ENCODE assay signal across 13 cellular contexts in genomic region chr1:15344800-15345710, GRCh38.
DNase-seq lines count a peak whose midpoint lies in the region; ATAC-seq, FAIRE-seq and TF ChIP-seq lines count a peak whose summit lies in the region.
"Had no signal": no experiment of that assay in that cellular context is flagged by ENCODE, and none has a peak within 500 bp of the region (broad histone marks: within the 10 kb centered on the region; RNA-seq: fewer than 3 reads in every experiment).

No MANE protein-coding gene starts in this region.

- H3K9me3 Mint-ChIP-seq in CD14-positive monocyte = peaks cover 0 to 2% (median 0%) of the 10 kb centered on the region in 7 donors
- H3K9me3 Mint-ChIP-seq in activated CD8-positive, alpha-beta T cell treated with anti-CD3 and anti-CD28 coated beads, Interleukin-2, amount 10 ng/mL, durations not matched to agents 7 days and 5 days (ENCODE audit: insufficient read depth) = no peaks in the 10 kb centered on the region
- H3K9me3 Mint-ChIP-seq in naive thymus-derived CD8-positive, alpha-beta T cell = no peaks in the 10 kb centered on the region
- H3K9me3 Mint-ChIP-seq: activated naive CD8-positive, alpha-beta T cell treated with anti-CD3 and anti-CD28 coated beads, Interleukin-2, amount 50 U/mL, for 24 hours; CD4-positive, alpha-beta T cell had no signal

- peaks cover 66% of the 10 kb centered on the region for H3K4me1 Mint-ChIP-seq in CD14-positive monocyte
- H3K4me1 Mint-ChIP-seq in activated CD8-positive, alpha-beta T cell treated with anti-CD3 and anti-CD28 coated beads, Interleukin-2, amount 10 ng/mL, durations not matched to agents 7 days and 5 days (ENCODE audit: low read depth) = peaks cover 78% of the 10 kb centered on the region
- peaks cover 4 to 58% (median 17%) of the 10 kb centered on the region in 4 donors for H3K4me1 Mint-ChIP-seq in naive thymus-derived CD8-positive, alpha-beta T cell

- H3K27me3 Mint-ChIP-seq in CD14-positive monocyte (ENCODE audit: low read depth in 3 of 3) = peaks cover 2 to 17% (median 4%) of the 10 kb centered on the region in 3 donors
- peaks cover 3% of the 10 kb centered on the region for H3K27me3 Mint-ChIP-seq in activated CD8-positive, alpha-beta T cell treated with anti-CD3 and anti-CD28 coated beads, Interleukin-2, amount 10 ng/mL, durations not matched to agents 7 days and 5 days (ENCODE audit: low read depth)
- peaks cover 16 to 68% (median 35%) of the 10 kb centered on the region in 5 donors for H3K27me3 Mint-ChIP-seq in naive thymus-derived CD8-positive, alpha-beta T cell

- H3K79me2 ChIP-seq in keratinocyte (ENCODE audit: control insufficient read depth, insufficient read depth, low read length) = no peaks in the 10 kb centered on the region

- peak overlapping the region; percentile 49 for H3K9ac ChIP-seq in keratinocyte (ENCODE audit: control insufficient read depth, extremely low read depth, insufficient read depth, low read length)

- CTCF ChIA-PET in activated CD8-positive, alpha-beta T cell treated with anti-CD3 and anti-CD28 coated beads, Interleukin-2, amount 10 ng/mL, durations not matched to agents 7 days and 5 days (lab: Charles Lee) = interaction anchor here (1.4 kb wide), 1 partner anchor 22 kb away, joined by 5 read pairs; no protein-coding TSS in a partner anchor

- no peak overlapping the region for H2AFZ ChIP-seq in keratinocyte (ENCODE audit: control insufficient read depth, low read length)

- intact Hi-C loops in CD14-positive monocyte (cut with micrococcal nuclease) = loop anchor here (5.0 kb wide), 2 partner anchors 67 to 87 kb away; no protein-coding TSS in a partner anchor

- no peaks in the 10 kb centered on the region for H3K27me3 ChIP-seq in keratinocyte (ENCODE audit: control insufficient read depth, extremely low read depth, insufficient read depth, low read length)

- dilution Hi-C loops in keratinocyte (cut with MboI; ENCODE audit: extremely low pct_ligation_motif_present, low sequenced_read_pairs) = no loop called here

- H3K9me3 ChIP-seq in keratinocyte (ENCODE audit: control insufficient read depth, low read depth, low read length) = no peaks in the 10 kb centered on the region

- no peaks in the 10 kb centered on the region for H4K20me1 ChIP-seq in keratinocyte (ENCODE audit: control insufficient read depth, extremely low read depth, insufficient read depth, low read length)

- H3K4me3 ChIP-seq in keratinocyte (ENCODE audit: control insufficient read depth in 2 of 3, extremely low read depth in 1 of 3, insufficient read depth in 2 of 3, low read depth in 1 of 3, low read length in 3 of 3) = no peak overlapping the region
- H3K4me3 ChIP-seq: smooth muscle cell had no signal

- peak overlapping the region; percentile 50 for H3K4me2 ChIP-seq in keratinocyte (ENCODE audit: control insufficient read depth, extremely low read depth, insufficient read depth, low read depth, low read length)
- H3K4me2 ChIP-seq: smooth muscle cell had no signal

- H3K27ac Mint-ChIP-seq in CD14-positive monocyte = peak overlapping the region; percentile 87 to 94 (median 93)
- peak overlapping the region; percentile 85 for H3K27ac Mint-ChIP-seq in activated CD8-positive, alpha-beta T cell treated with anti-CD3 and anti-CD28 coated beads, Interleukin-2, amount 10 ng/mL, durations not matched to agents 7 days and 5 days
- H3K27ac Mint-ChIP-seq in naive thymus-derived CD8-positive, alpha-beta T cell = peak overlapping the region in 4 of 10 donors; percentile 12 to 90 (median 65)
- H3K27ac Mint-ChIP-seq: activated naive CD8-positive, alpha-beta T cell treated with anti-CD3 and anti-CD28 coated beads, Interleukin-2, amount 50 U/mL, for 24 hours had no signal

- peak overlapping the region; percentile 65 for H3K27ac ChIP-seq in keratinocyte (ENCODE audit: control insufficient read depth, insufficient read depth, low read length)

- ATAC-seq in activated CD8-positive, alpha-beta T cell treated with anti-CD3 and anti-CD28 coated beads, Interleukin-2, amount 10 ng/mL, durations not matched to agents 7 days and 5 days = no peak
- no peak for ATAC-seq in GM19328 (IDR thresholded peaks at IDR 0.05; ENCODE audit: unreplicated experiment)
- ATAC-seq in naive thymus-derived CD8-positive, alpha-beta T cell = no peak

- POLR2A ChIA-PET in activated CD8-positive, alpha-beta T cell treated with anti-CD3 and anti-CD28 coated beads, Interleukin-2, amount 10 ng/mL, durations not matched to agents 7 days and 5 days (lab: Charles Lee) = interaction anchor here (1.3 kb wide), 1 partner anchor 11 kb away, joined by 4 read pairs; no protein-coding TSS in a partner anchor
- POLR2A ChIA-PET in naive thymus-derived CD8-positive, alpha-beta T cell (lab: Charles Lee) = no interaction called here

- no peaks in the 10 kb centered on the region for H3K9me1 ChIP-seq in keratinocyte (ENCODE audit: control insufficient read depth, extremely low read depth, insufficient read depth, low read length)

- DNase-seq in CD14-positive monocyte (ENCODE audit: low spot score) = no peak
- peak; percentile 73 for DNase-seq in DMS79 (lab: John Stamatoyannopoulos, UW)
- no peak for DNase-seq in activated CD8-positive, alpha-beta T cell treated with anti-CD3 and anti-CD28 coated beads, Interleukin-2, amount 10 ng/mL, durations not matched to agents 7 days and 5 days
- DNase-seq in keratinocyte (ENCODE audit: low read depth, low spot score) = no peak
- DNase-seq in NCI-H128 (lab: John Stamatoyannopoulos, UW; ENCODE audit: unreplicated experiment) = no peak
- DNase-seq in HTR-8/SVneo (ENCODE audit: insufficient read length, low spot score) = no peak
- no peak for DNase-seq in naive thymus-derived CD8-positive, alpha-beta T cell
- DNase-seq: cortex of kidney had no signal

- peaks cover 4 to 6% of the 10 kb centered on the region in 2 donors for H3K36me3 Mint-ChIP-seq in CD14-positive monocyte
- peaks cover 3% of the 10 kb centered on the region for H3K36me3 Mint-ChIP-seq in activated CD8-positive, alpha-beta T cell treated with anti-CD3 and anti-CD28 coated beads, Interleukin-2, amount 10 ng/mL, durations not matched to agents 7 days and 5 days (ENCODE audit: low read depth)
- no peaks in the 10 kb centered on the region for H3K36me3 Mint-ChIP-seq in naive thymus-derived CD8-positive, alpha-beta T cell

- peaks cover 28% of the 10 kb centered on the region for H3K4me1 ChIP-seq in keratinocyte (ENCODE audit: control insufficient read depth, extremely low read depth, insufficient read depth, low read length)

- FAIRE-seq in keratinocyte (lab: Jason Lieb, UNC) = no peak
- FAIRE-seq in HTR-8/SVneo (lab: Jason Lieb, UNC) = no peak

- TF ChIP-seq CTCF in CD14-positive monocyte (IDR thresholded peaks at IDR 0.05) (no peak), keratinocyte (optimal IDR thresholded peaks at IDR 0.05 in 1 of 3, IDR thresholded peaks at IDR 0.05 in 1 of 3, conservative IDR thresholded peaks at IDR 0.05 in 1 of 3; ENCODE audit: extremely low read depth in 1 of 3, insufficient read depth in 2 of 3, low read length in 3 of 3) (no peak)

- H3K36me3 ChIP-seq in keratinocyte (ENCODE audit: control insufficient read depth in 2 of 2, extremely low read depth in 1 of 2, insufficient read depth in 2 of 2, low read length in 2 of 2) = no peaks in the 10 kb centered on the region

- peak overlapping the region; percentile 48 to 85 for H3K4me3 Mint-ChIP-seq in CD14-positive monocyte
- no peak overlapping the region for H3K4me3 Mint-ChIP-seq in activated CD8-positive, alpha-beta T cell treated with anti-CD3 and anti-CD28 coated beads, Interleukin-2, amount 10 ng/mL, durations not matched to agents 7 days and 5 days
- H3K4me3 Mint-ChIP-seq in naive thymus-derived CD8-positive, alpha-beta T cell = peak overlapping the region in 2 of 10 donors; percentile 26 to 71
- H3K4me3 Mint-ChIP-seq: activated naive CD8-positive, alpha-beta T cell treated with anti-CD3 and anti-CD28 coated beads, Interleukin-2, amount 50 U/mL, for 24 hours; nephron had no signal
